In genomic region chr3:46960081-46960701, GRCh38 we compare ENCODE assay signal across 8 cellular contexts. TPM values are rescaled to one million over a fixed set of nuclear protein-coding genes. Genes with fewer than 3 reads are reported as not detected.
DNase-seq lines count a peak whose midpoint lies in the region; ATAC-seq, FAIRE-seq and TF ChIP-seq lines count a peak whose summit lies in the region.

No MANE protein-coding gene starts in this region.

- peak; percentile 35 for ATAC-seq in GM18868 (IDR thresholded peaks at IDR 0.05; ENCODE audit: unreplicated experiment)
- peak; percentile 66 for ATAC-seq in SK-N-SH treated with all-trans-retinoic acid at 6 μM for 48 hours

- TF ChIP-seq CTCF in fibroblast of mammary gland (conservative IDR thresholded peaks at IDR 0.05; ENCODE audit: control insufficient read depth, insufficient read depth, low read depth, low read length) = no peak

- no peak for FAIRE-seq in urothelium cell line (lab: Jason Lieb, UNC)

- DNase-seq in fibroblast of mammary gland (ENCODE audit: low read depth) (peak; percentile 71), renal cortical epithelial cell (ENCODE audit: low read depth) (peak; percentile 81), activated gamma-delta T cell (lab: John Stamatoyannopoulos, UW) (no peak), urothelium cell line (ENCODE audit: low spot score) (no peak), NCI-H1417 treated with DMSO at 0.1 percent for 48 hours (lab: John Stamatoyannopoulos, UW) (no peak)
- DNase-seq in activated CD4-positive, CD25-positive, alpha-beta regulatory T cell (lab: John Stamatoyannopoulos, UW) = no peak

- H3K4me3 ChIP-seq in fibroblast of mammary gland (ENCODE audit: control insufficient read depth, low read depth, low read length) = no peak overlapping the region

TF ChIP-seq in SK-N-SH treated with all-trans-retinoic acid at 6 μM for 48 hours, 23 proteins besides CTCF, POLR2A, EP300 and RAD21:
- TF ChIP-seq CSDC2 (CRISPR knock-in tag; IDR thresholded peaks at IDR 0.05) (no peak), PPARA (CRISPR knock-in tag; IDR thresholded peaks at IDR 0.05; ENCODE audit: borderline replicate concordance) (no peak), ZFP30 (CRISPR knock-in tag; IDR thresholded peaks at IDR 0.05) (no peak), ZFP3 (CRISPR knock-in tag; IDR thresholded peaks at IDR 0.05) (no peak), RARB (CRISPR knock-in tag; IDR thresholded peaks at IDR 0.05) (no peak), BACH2 (CRISPR knock-in tag; IDR thresholded peaks at IDR 0.05; ENCODE audit: borderline replicate concordance) (no peak), TOX (CRISPR knock-in tag; IDR thresholded peaks at IDR 0.05; ENCODE audit: borderline replicate concordance) (no peak), TCF4 (CRISPR knock-in tag; IDR thresholded peaks at IDR 0.05; ENCODE audit: borderline replicate concordance) (no peak), TSHZ2 (CRISPR knock-in tag; IDR thresholded peaks at IDR 0.05) (no peak), CSRNP3 (CRISPR knock-in tag; IDR thresholded peaks at IDR 0.05) (no peak), ZNF565 (CRISPR knock-in tag; conservative IDR thresholded peaks at IDR 0.05; ENCODE audit: low read depth) (no peak), ZNF8 (CRISPR knock-in tag; IDR thresholded peaks at IDR 0.05) (no peak), OSR1 (CRISPR knock-in tag; IDR thresholded peaks at IDR 0.05) (no peak), GLIS3 (CRISPR knock-in tag; IDR thresholded peaks at IDR 0.05) (no peak), ARNTL (CRISPR knock-in tag; IDR thresholded peaks at IDR 0.05; ENCODE audit: borderline replicate concordance, low read depth) (no peak), ESRRG (CRISPR knock-in tag; IDR thresholded peaks at IDR 0.05) (no peak), ZNF70 (CRISPR knock-in tag; IDR thresholded peaks at IDR 0.05) (no peak)
- TF ChIP-seq, protein P1, sequence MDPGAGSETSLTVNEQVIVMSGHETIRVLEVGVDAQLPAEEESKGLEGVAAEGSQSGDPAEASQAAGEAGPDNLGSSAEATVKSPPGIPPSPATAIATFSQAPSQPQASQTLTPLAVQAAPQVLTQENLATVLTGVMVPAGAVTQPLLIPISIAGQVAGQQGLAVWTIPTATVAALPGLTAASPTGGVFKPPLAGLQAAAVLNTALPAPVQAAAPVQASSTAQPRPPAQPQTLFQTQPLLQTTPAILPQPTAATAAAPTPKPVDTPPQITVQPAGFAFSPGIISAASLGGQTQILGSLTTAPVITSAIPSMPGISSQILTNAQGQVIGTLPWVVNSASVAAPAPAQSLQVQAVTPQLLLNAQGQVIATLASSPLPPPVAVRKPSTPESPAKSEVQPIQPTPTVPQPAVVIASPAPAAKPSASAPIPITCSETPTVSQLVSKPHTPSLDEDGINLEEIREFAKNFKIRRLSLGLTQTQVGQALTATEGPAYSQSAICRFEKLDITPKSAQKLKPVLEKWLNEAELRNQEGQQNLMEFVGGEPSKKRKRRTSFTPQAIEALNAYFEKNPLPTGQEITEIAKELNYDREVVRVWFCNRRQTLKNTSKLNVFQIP (CRISPR knock-in tag; IDR thresholded peaks at IDR 0.05; ENCODE audit: borderline replicate concordance, low read depth) = no peak
- TF ChIP-seq, protein P2, sequence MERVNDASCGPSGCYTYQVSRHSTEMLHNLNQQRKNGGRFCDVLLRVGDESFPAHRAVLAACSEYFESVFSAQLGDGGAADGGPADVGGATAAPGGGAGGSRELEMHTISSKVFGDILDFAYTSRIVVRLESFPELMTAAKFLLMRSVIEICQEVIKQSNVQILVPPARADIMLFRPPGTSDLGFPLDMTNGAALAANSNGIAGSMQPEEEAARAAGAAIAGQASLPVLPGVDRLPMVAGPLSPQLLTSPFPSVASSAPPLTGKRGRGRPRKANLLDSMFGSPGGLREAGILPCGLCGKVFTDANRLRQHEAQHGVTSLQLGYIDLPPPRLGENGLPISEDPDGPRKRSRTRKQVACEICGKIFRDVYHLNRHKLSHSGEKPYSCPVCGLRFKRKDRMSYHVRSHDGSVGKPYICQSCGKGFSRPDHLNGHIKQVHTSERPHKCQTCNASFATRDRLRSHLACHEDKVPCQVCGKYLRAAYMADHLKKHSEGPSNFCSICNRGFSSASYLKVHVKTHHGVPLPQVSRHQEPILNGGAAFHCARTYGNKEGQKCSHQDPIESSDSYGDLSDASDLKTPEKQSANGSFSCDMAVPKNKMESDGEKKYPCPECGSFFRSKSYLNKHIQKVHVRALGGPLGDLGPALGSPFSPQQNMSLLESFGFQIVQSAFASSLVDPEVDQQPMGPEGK (CRISPR knock-in tag; IDR thresholded peaks at IDR 0.05; ENCODE audit: borderline replicate concordance) = no peak

RNA-seq across cellular contexts. Expression of gene CCDC12, which starts 16.4 kb away (rescaled TPM):
- total RNA-seq in renal cortical epithelial cell = 22.3 and 26.2 TPM in 2 replicates

RNA-seq across cellular contexts. Expression of gene NBEAL2, which starts 19.3 kb away (rescaled TPM):
- total RNA-seq in renal cortical epithelial cell = 14.2 and 25.6 TPM in 2 replicates

Comparison
In these comparisons a context has a peak if more than half of its experiments do, and no peak if none do; other contexts are left out.
1. DNase-seq: peak in fibroblast of mammary gland (single experiment) and renal cortical epithelial cell (single experiment); none in activated CD4-positive, CD25-positive, alpha-beta regulatory T cell (0 of 4), activated gamma-delta T cell (single experiment), urothelium cell line (single experiment) and NCI-H1417 treated with DMSO at 0.1 percent for 48 hours (single experiment).